Comparison of ENCODE assay signal across 24 cellular contexts in the genomic region with DNA sequence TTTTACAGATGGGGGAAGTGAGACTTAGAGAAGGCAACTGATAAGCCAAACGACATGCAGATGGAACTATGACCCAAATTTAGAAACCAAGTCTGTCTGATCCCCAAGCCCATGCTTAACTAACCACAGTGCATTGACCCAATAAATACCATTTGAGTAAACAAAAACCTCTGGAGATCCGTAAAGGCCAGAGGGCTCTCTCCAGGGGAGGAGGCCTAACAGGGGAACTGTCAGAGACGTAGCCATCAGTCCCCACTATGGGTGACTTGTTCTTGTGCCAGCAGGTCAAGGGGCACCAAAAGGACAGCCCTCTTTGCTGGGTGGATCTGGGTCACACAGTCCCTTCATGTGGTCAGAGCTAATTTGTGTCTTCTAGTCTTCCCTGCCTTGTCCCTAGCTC.
A peak's percentile ranks its signal among the peaks of the same experiment; 100 is the strongest.
DNase-seq lines count a peak whose midpoint lies in the region; ATAC-seq and TF ChIP-seq lines count a peak whose summit lies in the region.
"Had no signal": no experiment of that assay in that cellular context is flagged by ENCODE, and none has a peak within 500 bp of the region (broad histone marks: within the 10 kb centered on the region; RNA-seq: fewer than 3 reads in every experiment).

No MANE protein-coding gene starts in this region.

- H3K27ac ChIP-seq in cingulate gyrus (ENCODE audit: low read depth, low read length) (peak overlapping the region; percentile 24), heart left ventricle (no peak overlapping the region)
- H3K27ac ChIP-seq: GM23248, HL-60, KMS-11 had no signal

- H3K36me3 ChIP-seq in heart left ventricle, result no peaks in the 10 kb centered on the region

- peak overlapping the region; percentile 41 for H3K4me3 Mint-ChIP-seq in neural crest cell
- H3K4me3 Mint-ChIP-seq: B cell, CD14-positive monocyte, H9, HFFc6 had no signal

- peak overlapping the region; percentile 80 for H3K27ac Mint-ChIP-seq in neural crest cell (ENCODE audit: unreplicated experiment)
- H3K27ac Mint-ChIP-seq: B cell, CD14-positive monocyte, H9, HFFc6 had no signal

- no peaks in the 10 kb centered on the region for H3K9me3 ChIP-seq in heart left ventricle

- H3K4me1 ChIP-seq in heart left ventricle, result peaks cover 0 to 11% (median 0%) of the 10 kb centered on the region in 12 donors

- peak; percentile 16 for DNase-seq in HuH-7.5 (ENCODE audit: low spot score)
- peak; percentile 65 for DNase-seq in RPMI7951 (ENCODE audit: low read depth)
- DNase-seq in neural crest cell (ENCODE audit: low read depth, low spot score), result no peak
- DNase-seq in NCI-H1417 (lab: John Stamatoyannopoulos, UW), result no peak
- DNase-seq in heart left ventricle, result no peak
- no peak for DNase-seq in DMS114 treated with DMSO at 0.1 percent for 48 hours (lab: John Stamatoyannopoulos, UW; ENCODE audit: unreplicated experiment)
- DNase-seq: DMS53; GDM1; GM23248; H9; HFFc6; IMR-90; NCI-H1417 treated with DMSO at 0.1 percent for 48 hours; NCI-H187 treated with DMSO at 0.1 percent for 48 hours; NCI-H2107; NCI-H446 treated with DMSO at 0.1 percent for 48 hours; NCI-H69; NK-92 treated with Interleukin-12 subunit alpha and Interleukin-12 subunit beta, amount 100 ng/mL, for 24 hours had no signal

- H3K4me1 Mint-ChIP-seq in neural crest cell, result peaks cover 26% of the 10 kb centered on the region
- H3K4me1 Mint-ChIP-seq: B cell, CD14-positive monocyte had no signal

- TF ChIP-seq POLR2A in heart left ventricle (IDR thresholded peaks at IDR 0.05), result no peak

- TF ChIP-seq CTCF in neural crest cell (conservative IDR thresholded peaks at IDR 0.05), result no peak
- no peak for TF ChIP-seq CTCF in heart left ventricle (IDR thresholded peaks at IDR 0.05)

- no peaks in the 10 kb centered on the region for H3K36me3 Mint-ChIP-seq in neural crest cell (ENCODE audit: low read depth)
- H3K36me3 Mint-ChIP-seq: CD14-positive monocyte had no signal

- H3K27me3 Mint-ChIP-seq in neural crest cell (ENCODE audit: low read depth), result no peaks in the 10 kb centered on the region
- H3K27me3 Mint-ChIP-seq: B cell had no signal

- peaks cover 4% of the 10 kb centered on the region for H3K9me3 Mint-ChIP-seq in neural crest cell
- H3K9me3 Mint-ChIP-seq: HFFc6 had no signal

- no peak overlapping the region for H3K4me3 ChIP-seq in heart left ventricle
- H3K4me3 ChIP-seq: GM23248 had no signal

- WGBS in heart left ventricle, 4 donors, result 52 to 75% (median 61%) methylated on average over 3 of the region's 3 CpGs

- peaks cover 0 to 6% (median 0%) of the 10 kb centered on the region in 9 donors for H3K27me3 ChIP-seq in heart left ventricle

- ATAC-seq in heart left ventricle, result no peak
- ATAC-seq: Panc1 had no signal

- intact Hi-C loops in heart left ventricle (cut with DNase I), result no loop called here

Comparison
In these comparisons a context has a peak if more than half of its experiments do, and no peak if none do; other contexts are left out.
1. DNase-seq: peak in HuH-7.5 (single experiment) and RPMI7951 (single experiment); none in neural crest cell (single experiment), NCI-H1417 (0 of 3), heart left ventricle (0 of 5) and DMS114 treated with DMSO at 0.1 percent for 48 hours (single experiment).